Comparison of ENCODE assay signal across 8 cellular contexts in the genomic region with DNA sequence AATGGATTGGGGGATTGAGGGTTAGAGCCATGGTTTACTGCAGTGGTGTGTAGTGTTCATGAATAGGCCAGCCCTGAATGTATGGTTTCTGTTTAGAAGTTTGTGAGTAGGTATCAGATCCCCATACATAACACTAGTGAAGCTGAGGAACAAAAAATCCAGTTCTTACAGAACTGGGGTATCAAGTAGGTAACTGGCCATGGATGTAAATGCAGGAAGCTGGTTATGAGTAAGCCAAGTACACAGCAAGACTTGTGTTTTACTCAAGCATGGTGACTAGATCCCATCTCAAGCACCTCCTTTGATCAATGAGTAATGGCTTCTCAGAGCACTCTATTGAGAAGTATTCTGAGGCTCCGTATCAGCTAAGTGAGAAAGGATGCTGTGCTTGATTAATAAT.
DNase-seq lines count a peak whose midpoint lies in the region; ATAC-seq, FAIRE-seq and TF ChIP-seq lines count a peak whose summit lies in the region.
"Had no signal": no experiment of that assay in that cellular context is flagged by ENCODE, and none has a peak within 500 bp of the region (broad histone marks: within the 10 kb centered on the region; RNA-seq: fewer than 3 reads in every experiment).

No MANE protein-coding gene starts in this region.

- H3K9me3 Mint-ChIP-seq in WTC11 = peaks cover 10% of the 10 kb centered on the region

- H3K27ac Mint-ChIP-seq in WTC11 = peak overlapping the region; percentile 89

- FAIRE-seq in GM12891 (lab: Jason Lieb, UNC) = no peak

- no peaks in the 10 kb centered on the region for H3K36me3 Mint-ChIP-seq in WTC11

- CTCF ChIA-PET in WTC11 (lab: Charles Lee) = no interaction called here

- no peaks in the 10 kb centered on the region for H3K27me3 Mint-ChIP-seq in WTC11 (ENCODE audit: low read depth)

- no peak overlapping the region for H3K4me3 Mint-ChIP-seq in WTC11

- H3K9ac ChIP-seq in skeletal muscle satellite cell (ENCODE audit: low read depth, low read length) = no peak overlapping the region

- POLR2A ChIA-PET in WTC11 (lab: Charles Lee) = interaction anchor here (0.7 kb wide), 1 partner anchor 594 kb away, joined by 4 read pairs; no protein-coding TSS in a partner anchor

- no peaks in the 10 kb centered on the region for H3K36me3 ChIP-seq in skeletal muscle satellite cell (ENCODE audit: insufficient read depth, low read length)

- H3K4me1 ChIP-seq in skeletal muscle satellite cell (ENCODE audit: control insufficient read depth, insufficient read depth, low read length) = peaks cover 13% of the 10 kb centered on the region

- peak; percentile 90 for ATAC-seq in GM19351 (IDR thresholded peaks at IDR 0.05; ENCODE audit: unreplicated experiment)
- ATAC-seq in HG02840 (IDR thresholded peaks at IDR 0.05; ENCODE audit: low FRiP score, unreplicated experiment) = peak; percentile 76
- ATAC-seq in WTC11 = no peak; the same call in 1 of the 2 replicates

- H3K4me2 ChIP-seq in skeletal muscle satellite cell (ENCODE audit: low read length) = peak overlapping the region; percentile 47
- H3K4me2 ChIP-seq: PC-9 had no signal

- H3K4me3 ChIP-seq in skeletal muscle satellite cell (ENCODE audit: low read length) = no peak overlapping the region
- H3K4me3 ChIP-seq: PC-9 had no signal

- H3K4me1 Mint-ChIP-seq in WTC11 = peaks cover 61% of the 10 kb centered on the region

- TF ChIP-seq CTCF in WTC11 (IDR thresholded peaks at IDR 0.05) = no peak

- TF ChIP-seq POLR2A in GM12891 (IDR thresholded peaks at IDR 0.05; ENCODE audit: low read depth, low read length) = no peak

- DNase-seq in WTC11 (ENCODE audit: low spot score) (no peak), GM12891 (ENCODE audit: insufficient read length, low spot score) (no peak), NOMO-1 (lab: John Stamatoyannopoulos, UW; ENCODE audit: unreplicated experiment in 2 of 2) (no peak), DMS79 (lab: John Stamatoyannopoulos, UW) (no peak)

- H3K9me3 ChIP-seq in skeletal muscle satellite cell (replicated peaks; ENCODE audit: low read length) = no peaks in the 10 kb centered on the region

- H3K27me3 ChIP-seq in skeletal muscle satellite cell (ENCODE audit: control insufficient read depth, insufficient read depth, low read length) = no peaks in the 10 kb centered on the region

TF ChIP-seq in WTC11, 78 proteins besides CTCF, POLR2A, EP300 and RAD21:
- TF ChIP-seq, protein P1, sequence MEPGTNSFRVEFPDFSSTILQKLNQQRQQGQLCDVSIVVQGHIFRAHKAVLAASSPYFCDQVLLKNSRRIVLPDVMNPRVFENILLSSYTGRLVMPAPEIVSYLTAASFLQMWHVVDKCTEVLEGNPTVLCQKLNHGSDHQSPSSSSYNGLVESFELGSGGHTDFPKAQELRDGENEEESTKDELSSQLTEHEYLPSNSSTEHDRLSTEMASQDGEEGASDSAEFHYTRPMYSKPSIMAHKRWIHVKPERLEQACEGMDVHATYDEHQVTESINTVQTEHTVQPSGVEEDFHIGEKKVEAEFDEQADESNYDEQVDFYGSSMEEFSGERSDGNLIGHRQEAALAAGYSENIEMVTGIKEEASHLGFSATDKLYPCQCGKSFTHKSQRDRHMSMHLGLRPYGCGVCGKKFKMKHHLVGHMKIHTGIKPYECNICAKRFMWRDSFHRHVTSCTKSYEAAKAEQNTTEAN (CRISPR knock-in tag; IDR thresholded peaks at IDR 0.05) = no peak
- no peak for TF ChIP-seq MXD4 (CRISPR knock-in tag; IDR thresholded peaks at IDR 0.05; ENCODE audit: borderline replicate concordance)
- TF ChIP-seq OVOL2 (CRISPR knock-in tag; IDR thresholded peaks at IDR 0.05; ENCODE audit: borderline replicate concordance) = no peak
- TF ChIP-seq, protein P2, sequence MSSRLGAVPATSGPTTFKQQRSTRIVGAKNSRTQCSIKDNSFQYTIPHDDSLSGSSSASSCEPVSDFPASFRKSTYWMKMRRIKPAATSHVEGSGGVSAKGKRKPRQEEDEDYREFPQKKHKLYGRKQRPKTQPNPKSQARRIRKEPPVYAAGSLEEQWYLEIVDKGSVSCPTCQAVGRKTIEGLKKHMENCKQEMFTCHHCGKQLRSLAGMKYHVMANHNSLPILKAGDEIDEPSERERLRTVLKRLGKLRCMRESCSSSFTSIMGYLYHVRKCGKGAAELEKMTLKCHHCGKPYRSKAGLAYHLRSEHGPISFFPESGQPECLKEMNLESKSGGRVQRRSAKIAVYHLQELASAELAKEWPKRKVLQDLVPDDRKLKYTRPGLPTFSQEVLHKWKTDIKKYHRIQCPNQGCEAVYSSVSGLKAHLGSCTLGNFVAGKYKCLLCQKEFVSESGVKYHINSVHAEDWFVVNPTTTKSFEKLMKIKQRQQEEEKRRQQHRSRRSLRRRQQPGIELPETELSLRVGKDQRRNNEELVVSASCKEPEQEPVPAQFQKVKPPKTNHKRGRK (CRISPR knock-in tag; IDR thresholded peaks at IDR 0.05; ENCODE audit: borderline replicate concordance) = no peak
- TF ChIP-seq, protein P3, sequence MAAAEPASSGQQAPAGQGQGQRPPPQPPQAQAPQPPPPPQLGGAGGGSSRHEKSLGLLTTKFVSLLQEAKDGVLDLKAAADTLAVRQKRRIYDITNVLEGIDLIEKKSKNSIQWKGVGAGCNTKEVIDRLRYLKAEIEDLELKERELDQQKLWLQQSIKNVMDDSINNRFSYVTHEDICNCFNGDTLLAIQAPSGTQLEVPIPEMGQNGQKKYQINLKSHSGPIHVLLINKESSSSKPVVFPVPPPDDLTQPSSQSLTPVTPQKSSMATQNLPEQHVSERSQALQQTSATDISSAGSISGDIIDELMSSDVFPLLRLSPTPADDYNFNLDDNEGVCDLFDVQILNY (CRISPR knock-in tag; IDR thresholded peaks at IDR 0.05) = no peak
- no peak for TF ChIP-seq NFATC4 (CRISPR knock-in tag; IDR thresholded peaks at IDR 0.05)
- TF ChIP-seq, protein P4, sequence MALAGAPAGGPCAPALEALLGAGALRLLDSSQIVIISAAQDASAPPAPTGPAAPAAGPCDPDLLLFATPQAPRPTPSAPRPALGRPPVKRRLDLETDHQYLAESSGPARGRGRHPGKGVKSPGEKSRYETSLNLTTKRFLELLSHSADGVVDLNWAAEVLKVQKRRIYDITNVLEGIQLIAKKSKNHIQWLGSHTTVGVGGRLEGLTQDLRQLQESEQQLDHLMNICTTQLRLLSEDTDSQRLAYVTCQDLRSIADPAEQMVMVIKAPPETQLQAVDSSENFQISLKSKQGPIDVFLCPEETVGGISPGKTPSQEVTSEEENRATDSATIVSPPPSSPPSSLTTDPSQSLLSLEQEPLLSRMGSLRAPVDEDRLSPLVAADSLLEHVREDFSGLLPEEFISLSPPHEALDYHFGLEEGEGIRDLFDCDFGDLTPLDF (CRISPR knock-in tag; IDR thresholded peaks at IDR 0.05) = no peak
- TF ChIP-seq ZNF423 (CRISPR knock-in tag; IDR thresholded peaks at IDR 0.05) = no peak

TF ChIP-seq in GM12891, 5 proteins besides CTCF, POLR2A, EP300 and RAD21:
- TF ChIP-seq POLR2AphosphoS5 (IDR thresholded peaks at IDR 0.05; ENCODE audit: low read depth, low read length) (no peak), TAF1 (IDR thresholded peaks at IDR 0.05; ENCODE audit: low read depth, low read length) (no peak), PAX5 (IDR thresholded peaks at IDR 0.05; ENCODE audit: insufficient read depth, low read length, severe bottlenecking) (no peak), SPI1 (IDR thresholded peaks at IDR 0.05; ENCODE audit: low read depth, low read length) (no peak), POU2F2 (IDR thresholded peaks at IDR 0.05; ENCODE audit: low read depth, low read length) (no peak)
